Comparison of ENCODE assay signal across 9 cellular contexts in genomic region chr19:17338440-17339078, GRCh38. TPM values are rescaled to one million over a fixed set of nuclear protein-coding genes. Genes with fewer than 3 reads are reported as not detected.
DNase-seq lines count a peak whose midpoint lies in the region; FAIRE-seq and TF ChIP-seq lines count a peak whose summit lies in the region.
"Had no signal": no experiment of that assay in that cellular context is flagged by ENCODE, and none has a peak within 500 bp of the region (broad histone marks: within the 10 kb centered on the region; RNA-seq: fewer than 3 reads in every experiment).

No MANE protein-coding gene starts in this region.

- H3K27ac ChIP-seq in keratinocyte (ENCODE audit: control insufficient read depth, insufficient read depth, low read length) = no peak overlapping the region

- H3K9me1 ChIP-seq in keratinocyte (ENCODE audit: control insufficient read depth, extremely low read depth, insufficient read depth, low read length) = no peaks in the 10 kb centered on the region

- no peaks in the 10 kb centered on the region for H3K36me3 Mint-ChIP-seq in activated naive CD4-positive, alpha-beta T cell treated with anti-CD3 and anti-CD28 coated beads, Interleukin-2, amount 50 U/mL, for 24 hours
- H3K36me3 Mint-ChIP-seq in activated naive CD8-positive, alpha-beta T cell = no peaks in the 10 kb centered on the region
- H3K36me3 Mint-ChIP-seq in type B pancreatic cell = no peaks in the 10 kb centered on the region

- no peak overlapping the region for H2AFZ ChIP-seq in keratinocyte (ENCODE audit: control insufficient read depth, low read length)

- no peaks in the 10 kb centered on the region for H4K20me1 ChIP-seq in keratinocyte (ENCODE audit: control insufficient read depth, extremely low read depth, insufficient read depth, low read length)

- H3K27me3 ChIP-seq in keratinocyte (ENCODE audit: control insufficient read depth, extremely low read depth, insufficient read depth, low read length) = no peaks in the 10 kb centered on the region

- H3K4me1 Mint-ChIP-seq in activated naive CD4-positive, alpha-beta T cell treated with anti-CD3 and anti-CD28 coated beads, Interleukin-2, amount 50 U/mL, for 24 hours = peaks cover 18% of the 10 kb centered on the region
- peaks cover 18% of the 10 kb centered on the region for H3K4me1 Mint-ChIP-seq in activated naive CD8-positive, alpha-beta T cell (ENCODE audit: low read depth)
- H3K4me1 Mint-ChIP-seq in type B pancreatic cell (ENCODE audit: unreplicated experiment) = peaks cover 15% of the 10 kb centered on the region

- DNase-seq in activated naive CD4-positive, alpha-beta T cell treated with Interleukin-2 at 50 U/mL for 16 hours = no peak
- DNase-seq in keratinocyte (ENCODE audit: low read depth, low spot score) (no peak), type B pancreatic cell (ENCODE audit: extremely low spot score, unreplicated experiment) (no peak), dedifferentiated amniotic fluid mesenchymal stem cell (ENCODE audit: extremely low spot score) (no peak), foreskin melanocyte (no peak)
- no peak for DNase-seq in effector CD4-positive, alpha-beta T cell
- DNase-seq: DMS153 had no signal

- H3K4me2 ChIP-seq in keratinocyte (ENCODE audit: control insufficient read depth, extremely low read depth, insufficient read depth, low read depth, low read length) = peak overlapping the region; percentile 98

- H3K4me3 ChIP-seq in keratinocyte (ENCODE audit: control insufficient read depth in 2 of 3, extremely low read depth in 1 of 3, insufficient read depth in 2 of 3, low read depth in 1 of 3, low read length in 3 of 3) = peak overlapping the region; percentile 68 to 99 (median 80)

- H3K9me3 Mint-ChIP-seq in activated naive CD4-positive, alpha-beta T cell treated with anti-CD3 and anti-CD28 coated beads, Interleukin-2, amount 50 U/mL, for 24 hours = no peaks in the 10 kb centered on the region
- H3K9me3 Mint-ChIP-seq in activated naive CD8-positive, alpha-beta T cell (ENCODE audit: low read depth) = no peaks in the 10 kb centered on the region
- no peaks in the 10 kb centered on the region for H3K9me3 Mint-ChIP-seq in type B pancreatic cell

- H3K9ac ChIP-seq in keratinocyte (ENCODE audit: control insufficient read depth, extremely low read depth, insufficient read depth, low read length) = peak overlapping the region; percentile 92

- H3K36me3 ChIP-seq in keratinocyte (ENCODE audit: control insufficient read depth in 2 of 2, extremely low read depth in 1 of 2, insufficient read depth in 2 of 2, low read length in 2 of 2) = peaks cover 0 to 9% of the 10 kb centered on the region in 2 experiments

- no peaks in the 10 kb centered on the region for H3K9me3 ChIP-seq in keratinocyte (ENCODE audit: control insufficient read depth, low read depth, low read length)

- TF ChIP-seq CTCF in keratinocyte (optimal IDR thresholded peaks at IDR 0.05 in 1 of 3, IDR thresholded peaks at IDR 0.05 in 1 of 3, conservative IDR thresholded peaks at IDR 0.05 in 1 of 3; ENCODE audit: extremely low read depth in 1 of 3, insufficient read depth in 2 of 3, low read length in 3 of 3) = no peak
- no peak for TF ChIP-seq CTCF in type B pancreatic cell (conservative IDR thresholded peaks at IDR 0.05)

- no peaks in the 10 kb centered on the region for H3K27me3 Mint-ChIP-seq in activated naive CD4-positive, alpha-beta T cell treated with anti-CD3 and anti-CD28 coated beads, Interleukin-2, amount 50 U/mL, for 24 hours
- no peaks in the 10 kb centered on the region for H3K27me3 Mint-ChIP-seq in activated naive CD8-positive, alpha-beta T cell
- H3K27me3 Mint-ChIP-seq in type B pancreatic cell = peaks cover 3% of the 10 kb centered on the region

- dilution Hi-C loops in keratinocyte (cut with MboI; ENCODE audit: extremely low pct_ligation_motif_present, low sequenced_read_pairs) = no loop called here

- FAIRE-seq in keratinocyte (lab: Jason Lieb, UNC) = no peak

- H3K4me3 Mint-ChIP-seq in activated naive CD4-positive, alpha-beta T cell treated with anti-CD3 and anti-CD28 coated beads, Interleukin-2, amount 50 U/mL, for 24 hours = peak overlapping the region; percentile 88
- H3K4me3 Mint-ChIP-seq in activated naive CD8-positive, alpha-beta T cell = peak overlapping the region; percentile 96
- peak overlapping the region; percentile 95 for H3K4me3 Mint-ChIP-seq in type B pancreatic cell

- H3K79me2 ChIP-seq in keratinocyte (ENCODE audit: control insufficient read depth, insufficient read depth, low read length) = peaks cover 5% of the 10 kb centered on the region

- no peak overlapping the region for H3K27ac Mint-ChIP-seq in activated naive CD4-positive, alpha-beta T cell treated with anti-CD3 and anti-CD28 coated beads, Interleukin-2, amount 50 U/mL, for 24 hours
- H3K27ac Mint-ChIP-seq in activated naive CD8-positive, alpha-beta T cell = no peak overlapping the region
- H3K27ac Mint-ChIP-seq in type B pancreatic cell = no peak overlapping the region

- H3K4me1 ChIP-seq in keratinocyte (ENCODE audit: control insufficient read depth, extremely low read depth, insufficient read depth, low read length) = peaks cover 23% of the 10 kb centered on the region

RNA-seq across cellular contexts. Expression of gene GTPBP3, which starts 1.2 kb away (rescaled TPM):
- polyA plus RNA-seq in keratinocyte = 7.2 to 9.3 TPM (median 8.9 TPM) in 3 replicates
- 5.3 TPM for polyA plus RNA-seq in keratinocyte (2011; ENCODE audit: low read depth)
- polyA plus RNA-seq in keratinocyte (2011; cell fraction: cytosol; rRNA removed) = 4.3 and 7.4 TPM in 2 replicates
- polyA plus RNA-seq in keratinocyte (2011; cell fraction: nucleus; rRNA removed) = 24.9 and 28.4 TPM in 2 replicates
- polyA plus RNA-seq in keratinocyte (2012; ENCODE audit: low replicate concordance) = 9.7 and 11.1 TPM in 2 replicates
- polyA minus RNA-seq in keratinocyte = 4.0 to 6.6 TPM (median 4.4 TPM) in 3 replicates
- 16.9 TPM for polyA minus RNA-seq in keratinocyte (2011; cell fraction: cytosol; rRNA and poly(A)+ RNA removed)
- polyA minus RNA-seq in keratinocyte (2011; cell fraction: nucleus; rRNA and poly(A)+ RNA removed) = 13.4 and 13.7 TPM in 2 replicates
- total RNA-seq in type B pancreatic cell (ENCODE audit: low replicate concordance) = 40.0 and 48.4 TPM in 2 replicates

RNA-seq across cellular contexts. Expression of gene ANO8, which starts 3.9 kb away (rescaled TPM):
- polyA plus RNA-seq in keratinocyte = 1.1 to 2.7 TPM (median 1.6 TPM) in 3 replicates
- 1.1 TPM for polyA plus RNA-seq in keratinocyte (2011; ENCODE audit: low read depth)
- polyA plus RNA-seq in keratinocyte (2011; cell fraction: cytosol; rRNA removed) = 0.32 and 0.70 TPM in 2 replicates
- polyA plus RNA-seq in keratinocyte (2011; cell fraction: nucleus; rRNA removed) = 8.1 and 9.2 TPM in 2 replicates
- polyA plus RNA-seq in keratinocyte (2012; ENCODE audit: low replicate concordance) = 1.9 and 3.0 TPM in 2 replicates
- polyA minus RNA-seq in keratinocyte = 1.3 to 2.8 TPM (median 1.9 TPM) in 3 replicates
- 2.1 TPM for polyA minus RNA-seq in keratinocyte (2011; cell fraction: cytosol; rRNA and poly(A)+ RNA removed)
- polyA minus RNA-seq in keratinocyte (2011; cell fraction: nucleus; rRNA and poly(A)+ RNA removed) = 4.0 and 4.8 TPM in 2 replicates
- 38.4 and 51.3 TPM in 2 replicates for total RNA-seq in type B pancreatic cell (ENCODE audit: low replicate concordance)

RNA-seq across cellular contexts. Expression of gene DDA1, which starts 29.2 kb away (rescaled TPM):
- polyA plus RNA-seq in keratinocyte = 59.4 to 75.4 TPM (median 62.8 TPM) in 3 replicates
- 98.4 TPM for polyA plus RNA-seq in keratinocyte (2011; ENCODE audit: low read depth)
- polyA plus RNA-seq in keratinocyte (2011; cell fraction: cytosol; rRNA removed) = 53.1 and 66.9 TPM in 2 replicates
- polyA plus RNA-seq in keratinocyte (2011; cell fraction: nucleus; rRNA removed) = 42.5 and 44.9 TPM in 2 replicates
- polyA plus RNA-seq in keratinocyte (2012; ENCODE audit: low replicate concordance) = 53.8 and 90.6 TPM in 2 replicates
- polyA minus RNA-seq in keratinocyte = 16.9 to 30.2 TPM (median 19.6 TPM) in 3 replicates
- 26.1 TPM for polyA minus RNA-seq in keratinocyte (2011; cell fraction: cytosol; rRNA and poly(A)+ RNA removed)
- polyA minus RNA-seq in keratinocyte (2011; cell fraction: nucleus; rRNA and poly(A)+ RNA removed) = 6.9 and 13.9 TPM in 2 replicates
- total RNA-seq in type B pancreatic cell (ENCODE audit: low replicate concordance) = 38.7 and 46.0 TPM in 2 replicates

RNA-seq across cellular contexts. Expression of gene MRPL34, which starts 32.9 kb away (rescaled TPM):
- polyA plus RNA-seq in keratinocyte = 49.2 to 63.7 TPM (median 59.6 TPM) in 3 replicates
- 22.3 TPM for polyA plus RNA-seq in keratinocyte (2011; ENCODE audit: low read depth)
- polyA plus RNA-seq in keratinocyte (2011; cell fraction: cytosol; rRNA removed) = 38.9 and 50.4 TPM in 2 replicates
- polyA plus RNA-seq in keratinocyte (2011; cell fraction: nucleus; rRNA removed) = 20.5 and 21.4 TPM in 2 replicates
- 51.2 and 60.5 TPM in 2 replicates for polyA plus RNA-seq in keratinocyte (2012; ENCODE audit: low replicate concordance)
- 10.4 to 18.1 TPM (median 15.6 TPM) in 3 replicates for polyA minus RNA-seq in keratinocyte
- 43.7 TPM for polyA minus RNA-seq in keratinocyte (2011; cell fraction: cytosol; rRNA and poly(A)+ RNA removed)
- polyA minus RNA-seq in keratinocyte (2011; cell fraction: nucleus; rRNA and poly(A)+ RNA removed) = 2.7 and 7.0 TPM in 2 replicates
- 79.2 and 111 TPM in 2 replicates for total RNA-seq in type B pancreatic cell (ENCODE audit: low replicate concordance)

RNA-seq across cellular contexts. Expression of gene ABHD8, which starts 35.3 kb away (rescaled TPM):
- 4.1 to 11.2 TPM (median 8.7 TPM) in 3 replicates for polyA plus RNA-seq in keratinocyte
- polyA plus RNA-seq in keratinocyte (2011; ENCODE audit: low read depth) = 1.3 TPM
- 5.4 and 16.0 TPM in 2 replicates for polyA plus RNA-seq in keratinocyte (2011; cell fraction: cytosol; rRNA removed)
- polyA plus RNA-seq in keratinocyte (2011; cell fraction: nucleus; rRNA removed) = 4.7 and 6.7 TPM in 2 replicates
- 6.0 and 12.8 TPM in 2 replicates for polyA plus RNA-seq in keratinocyte (2012; ENCODE audit: low replicate concordance)
- polyA minus RNA-seq in keratinocyte = 5.0 to 9.3 TPM (median 7.3 TPM) in 3 replicates
- 29.9 TPM for polyA minus RNA-seq in keratinocyte (2011; cell fraction: cytosol; rRNA and poly(A)+ RNA removed)
- polyA minus RNA-seq in keratinocyte (2011; cell fraction: nucleus; rRNA and poly(A)+ RNA removed) = 6.6 and 7.1 TPM in 2 replicates
- 11.6 and 14.3 TPM in 2 replicates for total RNA-seq in type B pancreatic cell (ENCODE audit: low replicate concordance)
